8 cellular contexts compared by ENCODE assay signal in the genomic region with DNA sequence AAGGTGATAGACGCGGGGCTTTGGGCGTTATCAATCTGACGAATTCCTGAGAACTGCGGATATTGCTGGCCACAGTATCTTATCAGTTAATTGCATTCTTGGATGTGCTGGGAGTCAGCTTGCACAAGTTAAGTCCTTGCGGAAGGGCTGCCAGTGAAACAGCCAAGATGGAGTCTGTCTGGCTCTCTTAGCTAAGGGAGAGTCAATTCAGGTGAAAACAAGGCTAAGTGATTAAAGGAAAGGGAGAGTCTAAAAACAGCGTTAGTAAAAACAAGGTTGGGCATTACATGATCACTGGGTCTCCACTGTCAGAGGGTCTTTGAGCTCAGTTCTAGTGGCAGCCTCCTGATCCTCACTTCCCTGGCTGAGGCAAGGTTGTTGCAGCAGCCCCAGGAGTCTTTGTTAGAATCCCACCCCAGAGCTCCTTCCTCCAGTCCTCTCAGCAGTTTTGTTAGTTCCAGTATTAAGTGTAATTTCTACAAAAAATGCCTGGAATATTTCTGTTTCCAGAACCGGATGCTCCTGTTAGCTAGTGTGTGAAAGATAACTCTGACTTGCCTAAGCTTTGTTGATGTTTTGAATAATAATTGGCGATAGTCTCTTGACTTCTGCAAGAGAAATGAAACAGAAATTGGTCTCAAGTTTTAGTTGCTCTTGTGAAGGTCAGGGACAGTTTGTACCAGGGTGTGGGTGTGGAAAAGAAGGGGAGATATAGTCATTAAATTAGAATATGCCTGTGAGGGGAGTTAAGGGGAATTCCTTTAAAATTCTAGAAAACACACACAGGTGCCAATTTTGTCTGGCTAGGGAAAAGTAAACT. TPM values are rescaled to one million over a fixed set of nuclear protein-coding genes. Genes with fewer than 3 reads are reported as not detected.
DNase-seq lines count a peak whose midpoint lies in the region; ATAC-seq and TF ChIP-seq lines count a peak whose summit lies in the region.

No MANE protein-coding gene starts in this region.

- peak overlapping the region; percentile 80; the same call in 1 of the 2 replicates for H3K27ac Mint-ChIP-seq in WTC11

- no peak for TF ChIP-seq POLR2A in stomach (IDR thresholded peaks at IDR 0.05)

- no peaks in the 10 kb centered on the region for H3K9me3 ChIP-seq in GM23248 (ENCODE audit: low read depth)
- no peaks in the 10 kb centered on the region for H3K9me3 ChIP-seq in heart right ventricle
- no peaks in the 10 kb centered on the region for H3K9me3 ChIP-seq in stomach

- H3K4me3 Mint-ChIP-seq in WTC11: no peak overlapping the region

- TF ChIP-seq CTCF in WTC11 (IDR thresholded peaks at IDR 0.05) (no peak), heart right ventricle (IDR thresholded peaks at IDR 0.05) (no peak), stomach (IDR thresholded peaks at IDR 0.05) (no peak)

- 27 to 28% methylated on average over 9 of the region's 9 CpGs for WGBS in GM23248 (ENCODE audit: low coverage in 1 of 2, low lambda C conversion rate in 2 of 2, missing lambda C conversion rate in 2 of 2), 2 experiments
- 3 to 6% methylated on average over 9 of the region's 9 CpGs for WGBS in heart right ventricle, 2 donors
- WGBS in stomach, 5 donors: 2 to 15% (median 9%) methylated on average over 9 of the region's 9 CpGs

- H3K27ac ChIP-seq in GM23248 (peak overlapping the region; percentile 98), heart right ventricle (peak overlapping the region; percentile 98 to 100 (median 100)), stomach (peak overlapping the region; percentile 89 to 100 (median 99))

- in situ Hi-C loops in GM23248 (cut with MboI): no loop called here

- H3K9ac ChIP-seq in GM23248: peak overlapping the region; percentile 80

- ATAC-seq in WTC11 (no peak), heart right ventricle (peak in 5 of 8 donors; percentile 9 to 34 (median 12))

- H3K4me3 ChIP-seq in GM23248 (peak overlapping the region; percentile 58), heart right ventricle (peak overlapping the region in 9 of 10 donors; percentile 18 to 96 (median 34)), stomach (peak overlapping the region in 3 of 4 donors; percentile 4 to 73 (median 10))

- peaks cover 84% of the 10 kb centered on the region for H3K79me2 ChIP-seq in GM23248 (ENCODE audit: insufficient read depth)

- no peaks in the 10 kb centered on the region for H3K27me3 ChIP-seq in GM23248 (replicated peaks; ENCODE audit: insufficient read depth)
- H3K27me3 ChIP-seq in heart right ventricle: no peaks in the 10 kb centered on the region
- no peaks in the 10 kb centered on the region for H3K27me3 ChIP-seq in stomach

- no peaks in the 10 kb centered on the region for H3K36me3 Mint-ChIP-seq in WTC11

- TF ChIP-seq EP300 in stomach (IDR thresholded peaks at IDR 0.05): no peak

- H3K36me3 ChIP-seq in GM23248 (ENCODE audit: low read depth) (no peaks in the 10 kb centered on the region), heart right ventricle (peaks cover 0 to 31% (median 3%) of the 10 kb centered on the region in 9 donors), stomach (peaks cover 0 to 9% (median 5%) of the 10 kb centered on the region in 4 donors)

- no peak overlapping the region for H2AFZ ChIP-seq in GM23248

- peaks cover 90% of the 10 kb centered on the region for H3F3A ChIP-seq in GM23248 (ENCODE audit: insufficient read depth)

- H3K4me1 Mint-ChIP-seq in WTC11: peaks cover 58% of the 10 kb centered on the region

- no peaks in the 10 kb centered on the region for H3K9me2 ChIP-seq in GM23248 (ENCODE audit: insufficient read depth)

- CTCF ChIA-PET in WTC11 (lab: Charles Lee): interaction anchor here (0.9 to 1.1 kb wide), 4 partner anchors 56 to 225 kb away, joined by 3 read pairs; partner anchors contain the start of gene CASP10

- no peaks in the 10 kb centered on the region for H3K27me3 Mint-ChIP-seq in WTC11 (ENCODE audit: low read depth)

- POLR2A ChIA-PET in WTC11 (lab: Charles Lee): interaction anchor here (1.4 kb wide), 1 partner anchor 8 kb away, joined by 3 read pairs; no protein-coding TSS in a partner anchor

- no peaks in the 10 kb centered on the region for H4K20me1 ChIP-seq in GM23248 (ENCODE audit: insufficient read depth)

- no peaks in the 10 kb centered on the region for H3K9me3 Mint-ChIP-seq in WTC11

- peak overlapping the region; percentile 78 for H3K4me2 ChIP-seq in GM23248 (ENCODE audit: unreplicated experiment)

- peak; percentile 78 for DNase-seq in EH (ENCODE audit: low read depth)
- DNase-seq in GM23248: peak; percentile 48
- no peak for DNase-seq in WTC11 (ENCODE audit: low spot score)
- DNase-seq in heart right ventricle: no peak
- DNase-seq in stomach: no peak
- no peak for DNase-seq in NCI-H345 (lab: John Stamatoyannopoulos, UW)
- DNase-seq in NCI-H2227 treated with DMSO at 0.1 percent for 48 hours (lab: John Stamatoyannopoulos, UW): no peak
- no peak for DNase-seq in NCI-H345 treated with DMSO at 0.1 percent for 48 hours (lab: John Stamatoyannopoulos, UW; ENCODE audit: unreplicated experiment)

- peaks cover 96% of the 10 kb centered on the region for H3K4me1 ChIP-seq in GM23248 (ENCODE audit: insufficient read depth)
- H3K4me1 ChIP-seq in heart right ventricle: peaks cover 32 to 100% (median 100%) of the 10 kb centered on the region in 9 donors
- peaks cover 82 to 100% (median 95%) of the 10 kb centered on the region in 4 donors for H3K4me1 ChIP-seq in stomach

- intact Hi-C loops in heart right ventricle (cut with DNase I): no loop called here
- intact Hi-C loops in stomach (cut with DNase I; ENCODE audit: low total_unique reads): no loop called here

TF ChIP-seq in WTC11, 78 proteins besides CTCF, POLR2A, EP300 and RAD21:
- TF ChIP-seq GRHL2 (CRISPR knock-in tag; IDR thresholded peaks at IDR 0.05; ENCODE audit: insufficient replicate concordance, severe bottlenecking) (peak; percentile 83), HMGA2 (CRISPR knock-in tag; IDR thresholded peaks at IDR 0.05) (no peak)
TF ChIP-seq in WTC11: peak in this region for 1.

RNA-seq across cellular contexts. Expression of gene CFLAR, which starts 10.6 kb away (rescaled TPM):
- total RNA-seq in GM23248 (2014; rRNA removed; shearing (Covaris generic)): 47.2 and 64.7 TPM in 2 replicates
- polyA plus RNA-seq in GM23248 (2016; fragmentation: Nextera tagmentation; extraction: Ambion mirVana): 43.6 and 46.1 TPM in 2 replicates
- total RNA-seq in WTC11 (2021): 18.2 to 21.5 TPM (median 19.9 TPM) in 3 replicates
- total RNA-seq in heart right ventricle: 100 to 1,000 TPM; 171 to 257 (median 212) TPM
- polyA plus RNA-seq in heart right ventricle: 100 to 1,000 TPM in 1 of 2 donors, 10 to 100 TPM in 1; 91.5 to 164 TPM
- 100 to 1,000 TPM; 149 to 424 (median 247) TPM for total RNA-seq in stomach
- polyA plus RNA-seq in stomach: 10 to 100 TPM; 23.3 to 43.4 (median 24.1) TPM

RNA-seq across cellular contexts. Expression of gene NDUFB3, which starts 54.7 kb away (rescaled TPM):
- 31.0 and 51.3 TPM in 2 replicates for total RNA-seq in GM23248 (2014; rRNA removed; shearing (Covaris generic))
- polyA plus RNA-seq in GM23248 (2016; fragmentation: Nextera tagmentation; extraction: Ambion mirVana) (253 and 262 TPM in 2 replicates), heart right ventricle (100 to 1,000 TPM; 200 to 216 TPM), stomach (100 to 1,000 TPM in 2 of 3 donors, 10 to 100 TPM in 1; 91.2 to 134 (median 109) TPM)
- total RNA-seq in WTC11 (2021) (65.5 to 70.9 TPM (median 66.8 TPM) in 3 replicates), heart right ventricle (100 to 1,000 TPM; 313 to 513 (median 457) TPM), stomach (100 to 1,000 TPM in 1 of 5 donors, 10 to 100 TPM in 3, 1 to 10 TPM in 1; 3.5 to 130 (median 58.5) TPM)

RNA-seq across cellular contexts. Expression of gene HYCC2, which starts 55.0 kb away (rescaled TPM):
- 5.7 and 12.0 TPM in 2 replicates for total RNA-seq in GM23248 (2014; rRNA removed; shearing (Covaris generic))
- polyA plus RNA-seq in GM23248 (2016; fragmentation: Nextera tagmentation; extraction: Ambion mirVana) (6.5 and 7.0 TPM in 2 replicates), heart right ventricle (1 to 10 TPM; 1.4 to 8.3 TPM), stomach (1 to 10 TPM; 2.4 to 4.0 (median 2.5) TPM)
- total RNA-seq in WTC11 (2021) (8.8 to 10.4 TPM (median 9.1 TPM) in 3 replicates), heart right ventricle (10 to 100 TPM in 9 of 10 donors, 1 to 10 TPM in 1; 9.4 to 15.3 (median 12.9) TPM), stomach (10 to 100 TPM in 3 of 5 donors, 1 to 10 TPM in 2; 2.9 to 51.6 (median 11.1) TPM)

RNA-seq across cellular contexts. Expression of gene CASP10, which starts 56.4 kb away (rescaled TPM):
- total RNA-seq in GM23248 (2014; rRNA removed; shearing (Covaris generic)): 5.1 and 5.2 TPM in 2 replicates
- polyA plus RNA-seq in GM23248 (2016; fragmentation: Nextera tagmentation; extraction: Ambion mirVana): 2.8 and 2.9 TPM in 2 replicates
- 2.8 to 2.9 TPM (median 2.8 TPM) in 3 replicates for total RNA-seq in WTC11 (2021)
- total RNA-seq in heart right ventricle: 10 to 100 TPM in 1 of 10 donors, 1 to 10 TPM in 9; 4.6 to 13.2 (median 5.6) TPM
- 1 to 10 TPM; 2.0 to 5.9 TPM for polyA plus RNA-seq in heart right ventricle
- total RNA-seq in stomach: 10 to 100 TPM in 4 of 5 donors, 1 to 10 TPM in 1; 2.6 to 34.9 (median 16.5) TPM
- 1 to 10 TPM; 4.7 to 8.1 (median 4.9) TPM for polyA plus RNA-seq in stomach

Comparison
In these comparisons a context has a peak if more than half of its experiments do, and no peak if none do; other contexts are left out.
1. DNase-seq: peak in EH (single experiment) and GM23248 (single experiment); none in WTC11 (single experiment), heart right ventricle (0 of 2), stomach (single experiment), NCI-H345 (single experiment), NCI-H2227 treated with DMSO at 0.1 percent for 48 hours (single experiment) and NCI-H345 treated with DMSO at 0.1 percent for 48 hours (single experiment).
2. Peak in every context shown above with its lines, with median percentiles within 50 percentile points of each other: H3K27ac ChIP-seq and H3K4me3 ChIP-seq.